32 cellular contexts compared by ENCODE assay signal in genomic region chr2:239186958-239187357, GRCh38.
DNase-seq lines count a peak whose midpoint lies in the region; ATAC-seq and TF ChIP-seq lines count a peak whose summit lies in the region.
"Had no signal": no experiment of that assay in that cellular context is flagged by ENCODE, and none has a peak within 500 bp of the region (broad histone marks: within the 10 kb centered on the region; RNA-seq: fewer than 3 reads in every experiment).

No MANE protein-coding gene starts in this region.

- H3K27me3 ChIP-seq in heart right ventricle, result no peaks in the 10 kb centered on the region
- H3K27me3 ChIP-seq in osteoblast (ENCODE audit: insufficient read depth, low read length), result no peaks in the 10 kb centered on the region
- no peaks in the 10 kb centered on the region for H3K27me3 ChIP-seq in upper lobe of left lung
- no peaks in the 10 kb centered on the region for H3K27me3 ChIP-seq in lower lobe of right lung (ENCODE audit: low read depth)
- H3K27me3 ChIP-seq: brain microvascular endothelial cell, spleen, uterus had no signal

- no peak overlapping the region for H3K4me3 Mint-ChIP-seq in glutamatergic neuron (ENCODE audit: unreplicated experiment)
- H3K4me3 Mint-ChIP-seq: activated CD8-positive, alpha-beta T cell treated with anti-CD3 and anti-CD28 coated beads for 36 hours; activated T-cell treated with anti-CD3 and anti-CD28 coated beads, Interleukin-2, amount 50 U/mL, for 4 hours had no signal

- no peaks in the 10 kb centered on the region for H4K20me1 ChIP-seq in osteoblast (ENCODE audit: insufficient read depth, low read length)

- no peaks in the 10 kb centered on the region for H3K79me2 ChIP-seq in osteoblast (ENCODE audit: insufficient read depth, low read length)

- intact Hi-C loops in left ventricle myocardium superior (cut with micrococcal nuclease), result no loop called here
- intact Hi-C loops in heart right ventricle (cut with DNase I), result no loop called here
- intact Hi-C loops in lower lobe of right lung (cut with DNase I), result no loop called here

- DNase-seq in left ventricle myocardium superior, result peak; percentile 22
- DNase-seq in heart right ventricle, result no peak
- peak; percentile 6 for DNase-seq in glutamatergic neuron
- peak; percentile 57 for DNase-seq in osteoblast (ENCODE audit: insufficient read length, low spot score, missing footprints)
- DNase-seq in upper lobe of left lung, result peak; percentile 16 to 22
- no peak for DNase-seq in lower lobe of right lung
- DNase-seq: activated CD4-positive, CD25-positive, alpha-beta regulatory T cell treated with anti-CD3 and anti-CD28 coated beads, Interleukin-2, amount 50 U/mL, for 72 hours; activated CD8-positive, alpha-beta T cell treated with anti-CD3 and anti-CD28 coated beads for 36 hours; activated naive CD4-positive, alpha-beta T cell treated with Interleukin-2 at 50 U/mL for 16 hours; activated T-cell treated with anti-CD3 and anti-CD28 coated beads, Interleukin-2, amount 50 U/mL, for 4 hours; amniotic stem cell; brain microvascular endothelial cell; C1 segment of cervical spinal cord; effector CD4-positive, alpha-beta T cell; erythroblast; Karpas-422; mesendoderm; NCI-H1436 treated with DMSO at 0.1 percent for 48 hours; NCI-H524; NK-92 treated with Interleukin-12 subunit alpha and Interleukin-12 subunit beta, amount 100 ng/mL, for 24 hours; nucleus accumbens; PC-3; retina; SK-N-SH; spleen; stimulated activated CD4-positive, alpha-beta T cell treated with anti-CD3 and anti-CD28 coated beads, Interleukin-2, amount 100 ng/mL, for 48 hours; substantia nigra; T-helper 2 cell had no signal

- H3K27ac ChIP-seq in heart right ventricle (no peak overlapping the region), osteoblast (ENCODE audit: low read depth, low read length) (no peak overlapping the region), upper lobe of left lung (no peak overlapping the region), lower lobe of right lung (no peak overlapping the region)
- H3K27ac ChIP-seq: brain microvascular endothelial cell, spleen, uterus had no signal

- H3K4me3 ChIP-seq in heart right ventricle, result no peak overlapping the region
- no peak overlapping the region for H3K4me3 ChIP-seq in osteoblast (ENCODE audit: insufficient read depth, low read length)
- no peak overlapping the region for H3K4me3 ChIP-seq in upper lobe of left lung
- H3K4me3 ChIP-seq in lower lobe of right lung, result no peak overlapping the region
- H3K4me3 ChIP-seq: GM12878, spleen, uterus had no signal

- H3K4me2 ChIP-seq in osteoblast (ENCODE audit: insufficient read depth, low read length), result no peak overlapping the region
- H3K4me2 ChIP-seq: SK-N-SH had no signal

- no peak for TF ChIP-seq POLR2A in upper lobe of left lung (IDR thresholded peaks at IDR 0.05)

- ATAC-seq in left ventricle myocardium superior (no peak), heart right ventricle (no peak), upper lobe of left lung (ENCODE audit: low FRiP score in 2 of 2) (no peak), HG03097 (IDR thresholded peaks at IDR 0.05; ENCODE audit: low FRiP score, unreplicated experiment) (no peak), HG02763 (IDR thresholded peaks at IDR 0.05; ENCODE audit: unreplicated experiment) (no peak), lower lobe of right lung (no peak)
- ATAC-seq: activated CD8-positive, alpha-beta T cell treated with anti-CD3 and anti-CD28 coated beads for 36 hours; activated T-cell treated with anti-CD3 and anti-CD28 coated beads, Interleukin-2, amount 50 U/mL, for 4 hours; GM12878; PC-3 had no signal

- TF ChIP-seq CTCF in heart right ventricle (IDR thresholded peaks at IDR 0.05), result no peak
- no peak for TF ChIP-seq CTCF in glutamatergic neuron (IDR thresholded peaks at IDR 0.05; ENCODE audit: partially characterized antibody, unreplicated experiment)
- no peak for TF ChIP-seq CTCF in osteoblast (IDR thresholded peaks at IDR 0.05; ENCODE audit: extremely low read depth, low read depth, low read length)
- no peak for TF ChIP-seq CTCF in upper lobe of left lung (IDR thresholded peaks at IDR 0.05)
- TF ChIP-seq CTCF in lower lobe of right lung (IDR thresholded peaks at IDR 0.05), result no peak

- peaks cover 20% of the 10 kb centered on the region for H3K4me1 Mint-ChIP-seq in glutamatergic neuron (ENCODE audit: low read depth, unreplicated experiment)

- H3K36me3 ChIP-seq in heart right ventricle (peaks cover 0 to 63% (median 24%) of the 10 kb centered on the region in 9 donors), osteoblast (ENCODE audit: insufficient read depth, low read length) (peaks cover 4% of the 10 kb centered on the region), upper lobe of left lung (peaks cover 7 to 55% (median 24%) of the 10 kb centered on the region in 4 donors), lower lobe of right lung (peaks cover 65% of the 10 kb centered on the region)
- H3K36me3 ChIP-seq: uterus had no signal

- no peak overlapping the region for H2AFZ ChIP-seq in osteoblast (ENCODE audit: low read length)

- no peak overlapping the region for H3K27ac Mint-ChIP-seq in glutamatergic neuron (ENCODE audit: unreplicated experiment)
- H3K27ac Mint-ChIP-seq: activated CD8-positive, alpha-beta T cell treated with anti-CD3 and anti-CD28 coated beads for 36 hours had no signal

- TF ChIP-seq EP300 in upper lobe of left lung (IDR thresholded peaks at IDR 0.05), result no peak

- no peaks in the 10 kb centered on the region for H3K36me3 Mint-ChIP-seq in glutamatergic neuron (ENCODE audit: unreplicated experiment)

- H3K4me1 ChIP-seq in heart right ventricle, result peaks cover 0 to 15% (median 2%) of the 10 kb centered on the region in 9 donors
- H3K4me1 ChIP-seq in osteoblast (ENCODE audit: insufficient read depth, low read length), result no peaks in the 10 kb centered on the region
- H3K4me1 ChIP-seq in upper lobe of left lung, result peaks cover 0 to 7% (median 0%) of the 10 kb centered on the region in 4 donors
- no peaks in the 10 kb centered on the region for H3K4me1 ChIP-seq in lower lobe of right lung
- H3K4me1 ChIP-seq: spleen, uterus had no signal

- 88 to 97% methylated on average over 13 of the region's 13 CpGs for WGBS in heart right ventricle, 2 donors
- WGBS in upper lobe of left lung, 2 donors, result 88 to 95% methylated on average over 13 of the region's 13 CpGs

- H3K9me3 Mint-ChIP-seq in glutamatergic neuron (ENCODE audit: unreplicated experiment), result peaks cover 10% of the 10 kb centered on the region
- H3K9me3 Mint-ChIP-seq: activated CD8-positive, alpha-beta T cell treated with anti-CD3 and anti-CD28 coated beads for 36 hours had no signal

- peaks cover 9% of the 10 kb centered on the region for H3K27me3 Mint-ChIP-seq in glutamatergic neuron (ENCODE audit: unreplicated experiment)
- H3K27me3 Mint-ChIP-seq: activated CD8-positive, alpha-beta T cell treated with anti-CD3 and anti-CD28 coated beads for 36 hours had no signal

- peaks cover 0 to 15% (median 3%) of the 10 kb centered on the region in 11 donors for H3K9me3 ChIP-seq in heart right ventricle
- H3K9me3 ChIP-seq in osteoblast (ENCODE audit: low read depth, low read length), result no peaks in the 10 kb centered on the region
- no peaks in the 10 kb centered on the region for H3K9me3 ChIP-seq in upper lobe of left lung
- peaks cover 4% of the 10 kb centered on the region for H3K9me3 ChIP-seq in lower lobe of right lung
- H3K9me3 ChIP-seq: SK-N-SH, uterus had no signal

Comparison
In these comparisons a context has a peak if more than half of its experiments do, and no peak if none do; other contexts are left out.
1. DNase-seq: peak in left ventricle myocardium superior (single experiment), glutamatergic neuron (single experiment), osteoblast (single experiment) and upper lobe of left lung (2 of 2); none in heart right ventricle (0 of 2) and lower lobe of right lung (single experiment).